In the genomic region with DNA sequence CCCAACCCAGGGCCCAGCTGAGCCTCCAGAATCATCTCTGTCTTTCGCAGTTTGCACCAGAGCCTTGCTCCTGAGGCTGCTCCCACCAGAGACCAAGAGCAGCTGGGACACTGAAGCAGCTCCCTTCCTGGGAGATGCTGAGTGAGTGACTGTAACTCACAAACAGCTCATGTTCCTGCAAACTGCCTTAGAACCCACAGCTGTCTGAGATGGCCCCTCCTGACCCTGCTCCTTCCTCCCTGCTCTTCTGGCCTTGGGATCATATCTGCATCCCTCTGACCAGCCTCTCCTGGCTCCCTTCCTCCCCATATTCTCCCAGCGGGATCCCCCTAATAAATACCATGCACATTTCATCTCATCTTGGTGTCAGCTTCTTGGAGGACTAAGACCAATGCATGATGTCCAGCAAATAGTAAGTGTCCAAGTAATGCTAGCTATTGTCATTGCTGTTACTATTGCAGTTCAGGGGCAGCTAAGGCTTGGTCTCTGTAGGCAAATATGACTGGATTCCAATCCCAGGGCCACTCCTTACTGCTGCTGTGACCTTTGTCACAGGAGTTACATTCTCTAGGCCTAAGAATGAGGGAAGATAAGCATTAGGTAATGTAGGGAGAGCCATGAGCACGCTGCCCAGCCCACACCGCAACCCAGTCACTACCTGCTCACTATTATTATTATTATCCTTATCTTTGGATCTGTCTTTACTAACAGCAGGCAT, we compare ENCODE assay signal across 1 cellular context.
TF ChIP-seq lines count a peak whose summit lies in the region.

No MANE protein-coding gene starts in this region.

TF ChIP-seq in SK-N-SH treated with all-trans-retinoic acid at 6 μM for 48 hours, 23 proteins besides CTCF, POLR2A, EP300 and RAD21 (continued from another document):
- no peak for TF ChIP-seq CSRNP3 (CRISPR knock-in tag; IDR thresholded peaks at IDR 0.05)
- TF ChIP-seq ZNF70 (CRISPR knock-in tag; IDR thresholded peaks at IDR 0.05): no peak
- TF ChIP-seq ZFP30 (CRISPR knock-in tag; IDR thresholded peaks at IDR 0.05): no peak
- no peak for TF ChIP-seq SNAI2 (CRISPR knock-in tag; IDR thresholded peaks at IDR 0.05)
- no peak for TF ChIP-seq RARB (CRISPR knock-in tag; IDR thresholded peaks at IDR 0.05)
- TF ChIP-seq GLIS3 (CRISPR knock-in tag; IDR thresholded peaks at IDR 0.05): no peak
- no peak for TF ChIP-seq TSHZ2 (CRISPR knock-in tag; IDR thresholded peaks at IDR 0.05)
- no peak for TF ChIP-seq TCF4 (CRISPR knock-in tag; IDR thresholded peaks at IDR 0.05; ENCODE audit: borderline replicate concordance)
- no peak for TF ChIP-seq ZNF565 (CRISPR knock-in tag; conservative IDR thresholded peaks at IDR 0.05; ENCODE audit: low read depth)
- no peak for TF ChIP-seq ESRRG (CRISPR knock-in tag; IDR thresholded peaks at IDR 0.05)
